In the genomic region with DNA sequence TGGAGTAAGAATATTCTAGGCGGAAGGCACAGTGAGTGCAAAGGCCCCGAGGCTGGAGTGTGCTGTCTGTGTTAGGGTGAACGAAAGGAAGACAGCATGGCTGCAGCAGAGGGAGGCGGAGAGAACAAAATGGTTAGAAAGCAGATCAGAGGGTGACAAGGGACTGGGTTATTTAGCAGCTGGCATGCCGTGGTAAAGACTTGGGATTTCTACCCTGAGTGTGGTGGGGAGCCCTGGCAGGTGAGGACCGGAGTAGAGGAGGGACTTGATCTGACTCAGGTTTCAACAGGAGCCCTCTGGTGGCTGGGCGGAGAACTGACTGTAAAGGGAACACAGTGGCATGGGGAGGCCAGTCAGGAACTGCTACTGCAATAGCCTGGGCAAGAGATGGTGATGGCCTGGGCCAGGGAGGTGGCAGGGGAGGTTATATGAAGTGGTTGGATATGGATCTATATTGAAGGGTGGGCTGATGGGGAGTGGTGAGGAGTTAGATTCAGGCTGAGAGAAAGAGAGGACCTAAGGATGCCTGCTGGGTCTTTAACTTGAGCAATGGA, we compare ENCODE assay signal across 8 cellular contexts. TPM values are rescaled to one million over a fixed set of nuclear protein-coding genes. Genes with fewer than 3 reads are reported as not detected.
A peak's percentile ranks its signal among the peaks of the same experiment; 100 is the strongest.
DNase-seq lines count a peak whose midpoint lies in the region; ATAC-seq and TF ChIP-seq lines count a peak whose summit lies in the region.

No MANE protein-coding gene starts in this region.

- H3K36me3 Mint-ChIP-seq in activated naive CD8-positive, alpha-beta T cell treated with anti-CD3 and anti-CD28 coated beads, Interleukin-2, amount 10 ng/mL, durations not matched to agents 7 days and 5 days: peaks cover 3% of the 10 kb centered on the region

- no peaks in the 10 kb centered on the region for H3K27me3 Mint-ChIP-seq in activated naive CD8-positive, alpha-beta T cell treated with anti-CD3 and anti-CD28 coated beads, Interleukin-2, amount 10 ng/mL, durations not matched to agents 7 days and 5 days

- peak overlapping the region; percentile 76 for H3K4me3 Mint-ChIP-seq in activated naive CD8-positive, alpha-beta T cell treated with anti-CD3 and anti-CD28 coated beads, Interleukin-2, amount 10 ng/mL, durations not matched to agents 7 days and 5 days

- H3K9me3 Mint-ChIP-seq in activated naive CD8-positive, alpha-beta T cell treated with anti-CD3 and anti-CD28 coated beads, Interleukin-2, amount 10 ng/mL, durations not matched to agents 7 days and 5 days: no peaks in the 10 kb centered on the region

- peak; percentile 89 for TF ChIP-seq CTCF in BE2C (IDR thresholded peaks at IDR 0.05; ENCODE audit: low read depth, low read length)

- no peaks in the 10 kb centered on the region for H3K27me3 ChIP-seq in BE2C

- DNase-seq in BE2C (peak; percentile 85), NCI-H1436 treated with DMSO at 0.1 percent for 48 hours (lab: John Stamatoyannopoulos, UW) (peak; percentile 10), T follicular helper cell (ENCODE audit: low read depth) (peak; percentile 81), cardiac septum (ENCODE audit: low spot score) (peak; percentile 94), putamen (ENCODE audit: low spot score) (peak; percentile 22)
- DNase-seq in activated naive CD8-positive, alpha-beta T cell treated with anti-CD3 and anti-CD28 coated beads, Interleukin-2, amount 10 ng/mL, durations not matched to agents 7 days and 5 days: peak; percentile 88

- intact Hi-C loops in cardiac septum (cut with DNase I): loop anchor here (5.0 to 10.0 kb wide), 2 partner anchors 36 to 313 kb away; partner anchors contain the start of gene PIM1

- H3K27ac Mint-ChIP-seq in activated naive CD8-positive, alpha-beta T cell treated with anti-CD3 and anti-CD28 coated beads, Interleukin-2, amount 10 ng/mL, durations not matched to agents 7 days and 5 days: peak overlapping the region; percentile 92

- ATAC-seq in GM21529 (IDR thresholded peaks at IDR 0.05; ENCODE audit: unreplicated experiment) (peak; percentile 53), HG02938 (IDR thresholded peaks at IDR 0.05; ENCODE audit: unreplicated experiment) (no peak)
- ATAC-seq in activated naive CD8-positive, alpha-beta T cell treated with anti-CD3 and anti-CD28 coated beads, Interleukin-2, amount 10 ng/mL, durations not matched to agents 7 days and 5 days (ENCODE audit: low read depth): peak; percentile 66

- no peak overlapping the region for H3K4me3 ChIP-seq in BE2C (ENCODE audit: low read depth, low read length)

- no peaks in the 10 kb centered on the region for H3K4me1 ChIP-seq in BE2C

- POLR2A ChIA-PET in activated naive CD8-positive, alpha-beta T cell treated with anti-CD3 and anti-CD28 coated beads, Interleukin-2, amount 10 ng/mL, durations not matched to agents 7 days and 5 days (lab: Charles Lee): interaction anchor here (0.5 to 15.5 kb wide), 6 partner anchors 18 to 185 kb away, joined by 3 to 571 read pairs (median 32); partner anchors contain the start of gene PIM1

- peaks cover 63% of the 10 kb centered on the region for H3K4me1 Mint-ChIP-seq in activated naive CD8-positive, alpha-beta T cell treated with anti-CD3 and anti-CD28 coated beads, Interleukin-2, amount 10 ng/mL, durations not matched to agents 7 days and 5 days

- no peaks in the 10 kb centered on the region for H3K9me3 ChIP-seq in BE2C

- no peaks in the 10 kb centered on the region for H3K36me3 ChIP-seq in BE2C

RNA-seq across cellular contexts. Expression of gene PIM1, which starts 38.0 kb away (rescaled TPM):
- polyA plus RNA-seq in BE2C (2012; ENCODE audit: insufficient read depth, insufficient read length, low read depth): 64.9 TPM
- total RNA-seq in activated naive CD8-positive, alpha-beta T cell treated with anti-CD3 and anti-CD28 coated beads, Interleukin-2, amount 10 ng/mL, durations not matched to agents 7 days and 5 days: 100 to 1,000 TPM; 428 to 445 TPM
- total RNA-seq in cardiac septum: 16.6 TPM

RNA-seq across cellular contexts. Expression of gene TBC1D22B, which starts 49.6 kb away (rescaled TPM):
- polyA plus RNA-seq in BE2C (2012; ENCODE audit: insufficient read depth, insufficient read length, low read depth): 5.9 TPM
- total RNA-seq in activated naive CD8-positive, alpha-beta T cell treated with anti-CD3 and anti-CD28 coated beads, Interleukin-2, amount 10 ng/mL, durations not matched to agents 7 days and 5 days: 10 to 100 TPM; 13.8 to 14.7 TPM
- total RNA-seq in cardiac septum: 9.1 TPM

RNA-seq across cellular contexts. Expression of gene TMEM217, which starts 50.0 kb away (rescaled TPM):
- not detected for polyA plus RNA-seq in BE2C (2012; ENCODE audit: insufficient read depth, insufficient read length, low read depth)
- total RNA-seq in activated naive CD8-positive, alpha-beta T cell treated with anti-CD3 and anti-CD28 coated beads, Interleukin-2, amount 10 ng/mL, durations not matched to agents 7 days and 5 days: 1 to 10 TPM; 1.4 to 2.0 TPM
- total RNA-seq in cardiac septum: 1.0 TPM

Comparison
In these comparisons a context has a peak if more than half of its experiments do, and no peak if none do; other contexts are left out.
1. DNase-seq: peak in every context shown above with its lines; median percentile 94 in cardiac septum; 88 in activated naive CD8-positive, alpha-beta T cell treated with anti-CD3 and anti-CD28 coated beads, Interleukin-2, amount 10 ng/mL, durations not matched to agents 7 days and 5 days; 85 in BE2C; 81 in T follicular helper cell; 22 in putamen; 10 in NCI-H1436 treated with DMSO at 0.1 percent for 48 hours.
2. RNA of gene PIM1, which starts 38.0 kb away (total RNA-seq): 428 to 445 TPM in activated naive CD8-positive, alpha-beta T cell treated with anti-CD3 and anti-CD28 coated beads, Interleukin-2, amount 10 ng/mL, durations not matched to agents 7 days and 5 days; 16.6 TPM in cardiac septum (single experiment); every median in the first group is over 10 times any median in the second.